In genomic region chr5:39256472-39256871, GRCh38 we compare ENCODE assay signal across 8 cellular contexts. TPM values are rescaled to one million over a fixed set of nuclear protein-coding genes. Genes with fewer than 3 reads are reported as not detected.
DNase-seq lines count a peak whose midpoint lies in the region; ATAC-seq, FAIRE-seq and TF ChIP-seq lines count a peak whose summit lies in the region.

No MANE protein-coding gene starts in this region.

- peak; percentile 48 to 61 for DNase-seq in AML-193 (lab: John Stamatoyannopoulos, UW)
- peak; percentile 88 for DNase-seq in RWPE1 (ENCODE audit: low spot score)
- DNase-seq in keratinocyte (ENCODE audit: low read depth, low spot score): peak; percentile 73
- no peak for DNase-seq in HEK293T (ENCODE audit: extremely low spot score)
- DNase-seq in NCI-H1092 (lab: John Stamatoyannopoulos, UW): no peak

- H2AFZ ChIP-seq in keratinocyte (ENCODE audit: control insufficient read depth, low read length): no peak overlapping the region

- no peaks in the 10 kb centered on the region for H3K79me2 ChIP-seq in keratinocyte (ENCODE audit: control insufficient read depth, insufficient read depth, low read length)

- H3K9me1 ChIP-seq in keratinocyte (ENCODE audit: control insufficient read depth, extremely low read depth, insufficient read depth, low read length): no peaks in the 10 kb centered on the region

- H3K4me3 ChIP-seq in keratinocyte (ENCODE audit: control insufficient read depth in 2 of 3, extremely low read depth in 1 of 3, insufficient read depth in 2 of 3, low read depth in 1 of 3, low read length in 3 of 3): peak overlapping the region in 2 of 3 experiments; percentile 23 to 35

- peak overlapping the region; percentile 54 for H3K9ac ChIP-seq in keratinocyte (ENCODE audit: control insufficient read depth, extremely low read depth, insufficient read depth, low read length)

- peak; percentile 92 for FAIRE-seq in keratinocyte (lab: Jason Lieb, UNC)

- H3K36me3 ChIP-seq in keratinocyte (ENCODE audit: control insufficient read depth in 2 of 2, extremely low read depth in 1 of 2, insufficient read depth in 2 of 2, low read length in 2 of 2): no peaks in the 10 kb centered on the region

- peak overlapping the region; percentile 69 for H3K4me2 ChIP-seq in keratinocyte (ENCODE audit: control insufficient read depth, extremely low read depth, insufficient read depth, low read depth, low read length)

- H4K20me1 ChIP-seq in keratinocyte (ENCODE audit: control insufficient read depth, extremely low read depth, insufficient read depth, low read length): no peaks in the 10 kb centered on the region

- no peaks in the 10 kb centered on the region for H3K27me3 ChIP-seq in keratinocyte (ENCODE audit: control insufficient read depth, extremely low read depth, insufficient read depth, low read length)

- dilution Hi-C loops in keratinocyte (cut with MboI; ENCODE audit: extremely low pct_ligation_motif_present, low sequenced_read_pairs): no loop called here

- CTCF ChIA-PET in RWPE1 (lab: Yijun Ruan, JAX): interaction anchor here (0.6 to 2.4 kb wide), 2 partner anchors 39 to 1039 kb away, joined by 6 read pairs; no protein-coding TSS in a partner anchor
- CTCF ChIA-PET in HEK293T (lab: Yijun Ruan, JAX): no interaction called here

- H3K27ac ChIP-seq in RWPE1 (no peak overlapping the region), keratinocyte (ENCODE audit: control insufficient read depth, insufficient read depth, low read length) (peak overlapping the region; percentile 87)

- POLR2A ChIA-PET in RWPE1 (lab: Yijun Ruan, JAX; ENCODE audit: low non-redundant PET): no interaction called here
- POLR2A ChIA-PET in HEK293T (lab: Yijun Ruan, JAX): no interaction called here

- TF ChIP-seq CTCF in RWPE1 (conservative IDR thresholded peaks at IDR 0.05; ENCODE audit: low read depth) (no peak), keratinocyte (optimal IDR thresholded peaks at IDR 0.05 in 1 of 3, IDR thresholded peaks at IDR 0.05 in 1 of 3, conservative IDR thresholded peaks at IDR 0.05 in 1 of 3; ENCODE audit: extremely low read depth in 1 of 3, insufficient read depth in 2 of 3, low read length in 3 of 3) (no peak)

- no peaks in the 10 kb centered on the region for H3K9me3 ChIP-seq in keratinocyte (ENCODE audit: control insufficient read depth, low read depth, low read length)

- ATAC-seq in GM21381 (IDR thresholded peaks at IDR 0.05; ENCODE audit: unreplicated experiment): peak; percentile 72
- ATAC-seq in GM19455 (IDR thresholded peaks at IDR 0.05; ENCODE audit: unreplicated experiment): no peak
- no peak for ATAC-seq in GM18861 (IDR thresholded peaks at IDR 0.05; ENCODE audit: unreplicated experiment)

- peaks cover 17% of the 10 kb centered on the region for H3K4me1 ChIP-seq in keratinocyte (ENCODE audit: control insufficient read depth, extremely low read depth, insufficient read depth, low read length)

TF ChIP-seq in HEK293T, 16 proteins besides CTCF, POLR2A, EP300 and RAD21:
- TF ChIP-seq HDGF (IDR thresholded peaks at IDR 0.05; ENCODE audit: borderline replicate concordance) (no peak), ARNT (IDR thresholded peaks at IDR 0.05) (no peak), FOXA1 (IDR thresholded peaks at IDR 0.05) (no peak), BHLHE40 (IDR thresholded peaks at IDR 0.05; ENCODE audit: borderline replicate concordance) (no peak), SUZ12 (IDR thresholded peaks at IDR 0.05) (no peak), ELF4 (IDR thresholded peaks at IDR 0.05) (no peak), LEF1 (IDR thresholded peaks at IDR 0.05; ENCODE audit: borderline replicate concordance) (no peak), FOXK2 (IDR thresholded peaks at IDR 0.05) (no peak), NFRKB (IDR thresholded peaks at IDR 0.05) (no peak)

RNA-seq across cellular contexts. Expression of gene FYB1, which starts 37.1 kb away (rescaled TPM):
- 0.29 to 1.0 TPM (median 0.56 TPM) in 3 replicates for polyA plus RNA-seq in keratinocyte
- polyA plus RNA-seq in keratinocyte (2011; ENCODE audit: low read depth): 0.30 TPM
- 0.73 and 1.1 TPM in 2 replicates for polyA plus RNA-seq in keratinocyte (2011; cell fraction: cytosol; rRNA removed)
- 1.2 and 1.6 TPM in 2 replicates for polyA plus RNA-seq in keratinocyte (2011; cell fraction: nucleus; rRNA removed)
- 0.13 and 0.44 TPM in 2 replicates for polyA plus RNA-seq in keratinocyte (2012; ENCODE audit: low replicate concordance)
- 0.61 to 0.63 TPM in 2 of 3 replicates, not detected in the other for polyA minus RNA-seq in keratinocyte
- not detected for polyA minus RNA-seq in keratinocyte (2011; cell fraction: cytosol; rRNA and poly(A)+ RNA removed)
- 1.3 and 2.5 TPM in 2 replicates for polyA minus RNA-seq in keratinocyte (2011; cell fraction: nucleus; rRNA and poly(A)+ RNA removed)

Comparison
In these comparisons a context has a peak if more than half of its experiments do, and no peak if none do; other contexts are left out.
1. DNase-seq: peak in AML-193 (2 of 2), RWPE1 (single experiment) and keratinocyte (single experiment); none in HEK293T (single experiment) and NCI-H1092 (single experiment).